ENCODE assay signal across 8 cellular contexts in genomic region chrX:15854712-15855561, GRCh38. TPM values are rescaled to one million over a fixed set of nuclear protein-coding genes. Genes with fewer than 3 reads are reported as not detected.
DNase-seq lines count a peak whose midpoint lies in the region; ATAC-seq, FAIRE-seq and TF ChIP-seq lines count a peak whose summit lies in the region.

Gene AP1S2 (minus strand): TSS chrX:15854813. CDS start chrX:15852524, 2,289 bp downstream.

- DNase-seq in GM06990 (ENCODE audit: extremely low read depth, insufficient read length) (peak; percentile 99), NB4 (ENCODE audit: low read depth) (peak; percentile 96), SK-N-DZ (ENCODE audit: low spot score) (peak; percentile 92), frontal cortex (ENCODE audit: low spot score in 2 of 2) (peak; percentile 81 to 94)
- peak; percentile 91 for DNase-seq in activated naive CD4-positive, alpha-beta T cell treated with anti-CD3 and anti-CD28 coated beads for 36 hours

- peaks cover 20% of the 10 kb centered on the region for H3K4me1 Mint-ChIP-seq in activated naive CD4-positive, alpha-beta T cell treated with anti-CD3 and anti-CD28 coated beads for 36 hours (ENCODE audit: low read depth)

- H3K4me1 ChIP-seq in neutrophil (ENCODE audit: control insufficient read depth in 1 of 2, insufficient read depth in 1 of 2, low read depth in 1 of 2, low read length in 1 of 2), result peaks cover 25 to 36% of the 10 kb centered on the region in 2 experiments

- H3K27ac Mint-ChIP-seq in activated naive CD4-positive, alpha-beta T cell treated with anti-CD3 and anti-CD28 coated beads for 36 hours, result peak within 1 kb of the TSS; percentile 95

- no peaks in the 10 kb centered on the region for H3K27me3 ChIP-seq in GM06990 (replicated peaks; ENCODE audit: control insufficient read depth, insufficient read depth, low read length)
- no peaks in the 10 kb centered on the region for H3K27me3 ChIP-seq in neutrophil

- H3K36me3 ChIP-seq in GM06990 (ENCODE audit: control insufficient read depth, insufficient read depth, low read length) (0 out of 2 replicates have a peak, but pooled peaks cover 1% of the 10 kb centered on the region), neutrophil (peaks cover 8% of the 10 kb centered on the region)

- no peaks in the 10 kb centered on the region for H3K9me3 ChIP-seq in neutrophil

- TF ChIP-seq CTCF in GM06990 (IDR thresholded peaks at IDR 0.05; ENCODE audit: insufficient read depth, low read length, poor library complexity, severe bottlenecking), result no peak
- TF ChIP-seq CTCF in NB4 (IDR thresholded peaks at IDR 0.05; ENCODE audit: low read depth, low read length), result no peak
- no peak for TF ChIP-seq CTCF in neutrophil (IDR thresholded peaks at IDR 0.05)
- no peak for TF ChIP-seq CTCF in subcutaneous adipose tissue (IDR thresholded peaks at IDR 0.05; ENCODE audit: low read depth)

- TF ChIP-seq POLR2A in NB4 (IDR thresholded peaks at IDR 0.05; ENCODE audit: extremely low read depth, insufficient read length), result peak; percentile 61

- intact Hi-C loops in activated naive CD4-positive, alpha-beta T cell treated with anti-CD3 and anti-CD28 coated beads for 36 hours (cut with micrococcal nuclease), result loop anchor here (1.0 to 10.0 kb wide), 15 partner anchors 38 to 1020 kb away; partner anchors contain the start of genes CA5B, GRPR, PIR and RBBP7

- peak within 1 kb of the TSS; percentile 86 for H3K4me3 ChIP-seq in GM06990 (replicated peaks; ENCODE audit: low read depth, low read length)
- peak within 1 kb of the TSS; percentile 71 for H3K4me3 ChIP-seq in NB4 (ENCODE audit: low read depth, low read length)
- H3K4me3 ChIP-seq in neutrophil (ENCODE audit: low read depth in 1 of 2, low read length in 1 of 2), result peak within 1 kb of the TSS; percentile 66 to 80

- H3K36me3 Mint-ChIP-seq in activated naive CD4-positive, alpha-beta T cell treated with anti-CD3 and anti-CD28 coated beads for 36 hours (ENCODE audit: low read depth), result peaks cover 4% of the 10 kb centered on the region

- no peaks in the 10 kb centered on the region for H3K27me3 Mint-ChIP-seq in activated naive CD4-positive, alpha-beta T cell treated with anti-CD3 and anti-CD28 coated beads for 36 hours (ENCODE audit: low read depth)

- FAIRE-seq in frontal cortex (lab: Jason Lieb, UNC), result no peak

- H3K9me3 Mint-ChIP-seq in activated naive CD4-positive, alpha-beta T cell treated with anti-CD3 and anti-CD28 coated beads for 36 hours, result no peaks in the 10 kb centered on the region

- H3K27ac ChIP-seq in neutrophil, result peak within 1 kb of the TSS; percentile 99

- CTCF ChIA-PET in activated naive CD4-positive, alpha-beta T cell treated with anti-CD3 and anti-CD28 coated beads for 36 hours (lab: Charles Lee), result no interaction called here

- peak within 1 kb of the TSS; percentile 88 for H3K4me3 Mint-ChIP-seq in activated naive CD4-positive, alpha-beta T cell treated with anti-CD3 and anti-CD28 coated beads for 36 hours

- peak; percentile 96 for ATAC-seq in HG02571 (IDR thresholded peaks at IDR 0.05; ENCODE audit: unreplicated experiment)

RNA-seq across cellular contexts. Expression of gene AP1S2, which starts in this region (rescaled TPM):
- polyA plus RNA-seq in SK-N-DZ (2014; cell fraction: cytosol; rRNA removed), result 105 and 151 TPM in 2 replicates
- polyA plus RNA-seq in SK-N-DZ (2014; cell fraction: nucleus; rRNA removed), result 67.9 and 88.9 TPM in 2 replicates
- 10 to 100 TPM; 17.4 to 18.0 TPM for total RNA-seq in activated naive CD4-positive, alpha-beta T cell treated with anti-CD3 and anti-CD28 coated beads for 36 hours
- 185 TPM for total RNA-seq in frontal cortex
- 100 to 1,000 TPM in 1 of 4 donors, 10 to 100 TPM in 3; 50.1 to 101 (median 75.6) TPM for total RNA-seq in subcutaneous adipose tissue

Comparison
In these comparisons a context has a peak if more than half of its experiments do, and no peak if none do; other contexts are left out.
1. Peak in every context shown above with its lines: DNase-seq, ATAC-seq, H3K4me3 ChIP-seq and H3K27ac ChIP-seq.